In genomic region chr4:48047896-48048295, GRCh38 we compare ENCODE assay signal across 10 cellular contexts. TPM values are rescaled to one million over a fixed set of nuclear protein-coding genes. Genes with fewer than 3 reads are reported as not detected.
DNase-seq lines count a peak whose midpoint lies in the region; ATAC-seq and TF ChIP-seq lines count a peak whose summit lies in the region.
"Had no signal": no experiment of that assay in that cellular context is flagged by ENCODE, and none has a peak within 500 bp of the region (broad histone marks: within the 10 kb centered on the region; RNA-seq: fewer than 3 reads in every experiment).

No MANE protein-coding gene starts in this region.

- peaks cover 0 to 7% (median 3%) of the 10 kb centered on the region in 3 donors for H3K36me3 Mint-ChIP-seq in immature natural killer cell
- H3K36me3 Mint-ChIP-seq in activated naive CD4-positive, alpha-beta T cell treated with anti-CD3 and anti-CD28 coated beads, Interleukin-2, amount 10 ng/mL, durations not matched to agents 7 days and 5 days, result no peaks in the 10 kb centered on the region

- H3K79me2 ChIP-seq in DOHH2 (ENCODE audit: control insufficient read depth, low read length), result no peaks in the 10 kb centered on the region

- H3K9me2 ChIP-seq in DOHH2 (replicated peaks; ENCODE audit: control insufficient read depth, low read length), result no peaks in the 10 kb centered on the region

- no peaks in the 10 kb centered on the region for H3K36me3 ChIP-seq in DOHH2 (ENCODE audit: control insufficient read depth, low read length)
- H3K36me3 ChIP-seq: BE2C had no signal

- CTCF ChIA-PET in activated naive CD4-positive, alpha-beta T cell treated with anti-CD3 and anti-CD28 coated beads, Interleukin-2, amount 10 ng/mL, durations not matched to agents 7 days and 5 days (lab: Charles Lee), result interaction anchor here (1.7 to 9.4 kb wide), 3 partner anchors 13 to 62 kb away, joined by 5 to 54 read pairs (median 6); no protein-coding TSS in a partner anchor

- peak overlapping the region; percentile 43 for H3K27ac ChIP-seq in DOHH2 (ENCODE audit: low read depth, low read length)

- peak overlapping the region in 1 of 6 donors; percentile 24 for H3K27ac Mint-ChIP-seq in immature natural killer cell
- no peak overlapping the region for H3K27ac Mint-ChIP-seq in activated naive CD4-positive, alpha-beta T cell treated with anti-CD3 and anti-CD28 coated beads, Interleukin-2, amount 10 ng/mL, durations not matched to agents 7 days and 5 days

- H3K4me1 Mint-ChIP-seq in immature natural killer cell, result peaks cover 60% of the 10 kb centered on the region in 2 donors
- H3K4me1 Mint-ChIP-seq in activated naive CD4-positive, alpha-beta T cell treated with anti-CD3 and anti-CD28 coated beads, Interleukin-2, amount 10 ng/mL, durations not matched to agents 7 days and 5 days, result peaks cover 37% of the 10 kb centered on the region

- H3K4me2 ChIP-seq in DOHH2 (ENCODE audit: low read length), result peak overlapping the region; percentile 86

- DNase-seq in KBM-7 (peak; percentile 33), immature natural killer cell (peak in 1 of 3 donors; percentile 6), GM19238 (ENCODE audit: insufficient read length, low spot score) (no peak), NCI-H146 treated with DMSO at 0.1 percent for 48 hours (lab: John Stamatoyannopoulos, UW; ENCODE audit: unreplicated experiment) (no peak)
- no peak for DNase-seq in stimulated activated naive CD4-positive, alpha-beta T cell treated with Interleukin-2 at 50 U/mL for 16 hours (lab: John Stamatoyannopoulos, UW)
- no peak for DNase-seq in activated naive CD4-positive, alpha-beta T cell treated with anti-CD3 and anti-CD28 coated beads, Interleukin-2, amount 10 ng/mL, durations not matched to agents 7 days and 5 days
- DNase-seq: BE2C, NCI-H1436 treated with DMSO at 0.1 percent for 48 hours had no signal

- H3K9me3 ChIP-seq in DOHH2 (ENCODE audit: control insufficient read depth, insufficient read depth, low read length), result no peaks in the 10 kb centered on the region
- H3K9me3 ChIP-seq: BE2C had no signal

- H3K27me3 Mint-ChIP-seq in immature natural killer cell (ENCODE audit: low read depth in 3 of 3), result peaks cover 18 to 36% (median 30%) of the 10 kb centered on the region in 3 donors
- H3K27me3 Mint-ChIP-seq in activated naive CD4-positive, alpha-beta T cell treated with anti-CD3 and anti-CD28 coated beads, Interleukin-2, amount 10 ng/mL, durations not matched to agents 7 days and 5 days, result peaks cover 67% of the 10 kb centered on the region

- in situ Hi-C loops in KBM-7 (cut with MboI; ENCODE audit: low pct_unique_long_range_greater_than_20kb, low sequenced_read_pairs), result no loop called here

- peak overlapping the region; percentile 60 for H3K4me3 ChIP-seq in DOHH2 (ENCODE audit: low read length)

- H3K9me3 Mint-ChIP-seq in immature natural killer cell, result no peaks in the 10 kb centered on the region
- H3K9me3 Mint-ChIP-seq in activated naive CD4-positive, alpha-beta T cell treated with anti-CD3 and anti-CD28 coated beads, Interleukin-2, amount 10 ng/mL, durations not matched to agents 7 days and 5 days, result no peaks in the 10 kb centered on the region

- H3F3A ChIP-seq in DOHH2 (ENCODE audit: control insufficient read depth, insufficient read depth), result peaks cover 9% of the 10 kb centered on the region

- no peaks in the 10 kb centered on the region for H3K27me3 ChIP-seq in DOHH2 (ENCODE audit: control insufficient read depth, low read length)

- no peaks in the 10 kb centered on the region for H4K20me1 ChIP-seq in DOHH2 (ENCODE audit: control insufficient read depth, insufficient read depth, low read depth, low read length)

- peak; percentile 13 for ATAC-seq in GM21529 (IDR thresholded peaks at IDR 0.05; ENCODE audit: unreplicated experiment)

- TF ChIP-seq CTCF in DOHH2 (IDR thresholded peaks at IDR 0.05; ENCODE audit: low read depth, low read length, poor library complexity, severe bottlenecking), result no peak

- peak overlapping the region; percentile 7 to 83 (median 71) for H3K4me3 Mint-ChIP-seq in immature natural killer cell
- H3K4me3 Mint-ChIP-seq in activated naive CD4-positive, alpha-beta T cell treated with anti-CD3 and anti-CD28 coated beads, Interleukin-2, amount 10 ng/mL, durations not matched to agents 7 days and 5 days, result no peak overlapping the region

- H3K4me1 ChIP-seq in DOHH2 (ENCODE audit: control insufficient read depth, low read length), result peaks cover 73% of the 10 kb centered on the region
- H3K4me1 ChIP-seq: BE2C had no signal

RNA-seq across cellular contexts. Expression of gene NIPAL1, which starts 31.3 kb away (rescaled TPM):
- polyA plus RNA-seq in immature natural killer cell, result not detected

RNA-seq across cellular contexts. Expression of gene CNGA1, which starts 31.4 kb away (rescaled TPM):
- polyA plus RNA-seq in immature natural killer cell, result not detected
